Comparison of ENCODE assay signal across 15 cellular contexts in genomic region chr11:43269229-43269928, GRCh38. TPM values are rescaled to one million over a fixed set of nuclear protein-coding genes. Genes with fewer than 3 reads are reported as not detected.
A peak's percentile ranks its signal among the peaks of the same experiment; 100 is the strongest.
DNase-seq lines count a peak whose midpoint lies in the region; ATAC-seq and TF ChIP-seq lines count a peak whose summit lies in the region.
"Had no signal": no experiment of that assay in that cellular context is flagged by ENCODE, and none has a peak within 500 bp of the region (broad histone marks: within the 10 kb centered on the region; RNA-seq: fewer than 3 reads in every experiment).

No MANE protein-coding gene starts in this region.

- DNase-seq in Right ventricle myocardium inferior (ENCODE audit: missing footprints) (peak; percentile 71), cardiac septum (ENCODE audit: low spot score) (no peak), cerebellar cortex (ENCODE audit: low spot score) (peak; percentile 85), iPS-NIHi7 (ENCODE audit: extremely low spot score) (peak; percentile 53), stomach (no peak)
- no peak for DNase-seq in stimulated activated CD4-positive, alpha-beta T cell treated with anti-CD3 and anti-CD28 coated beads, Interleukin-4, amount 100 ng/mL, for 1 hour
- DNase-seq: activated CD4-positive, CD25-positive, alpha-beta regulatory T cell treated with anti-CD3 and anti-CD28 coated beads, Interleukin-2, amount 50 U/mL, for 72 hours; activated naive CD8-positive, alpha-beta T cell treated with anti-CD3 and anti-CD28 coated beads for 36 hours; activated T-cell treated with anti-CD3 and anti-CD28 coated beads for 4 hours; esophagus squamous epithelium; ovary; stimulated activated CD4-positive, alpha-beta T cell treated with anti-CD3 and anti-CD28 coated beads, Interleukin-15, amount 100 ng/mL, for 24 hours had no signal

- H3K36me3 ChIP-seq in stomach = no peaks in the 10 kb centered on the region
- H3K36me3 ChIP-seq in gastroesophageal sphincter = no peaks in the 10 kb centered on the region
- H3K36me3 ChIP-seq: esophagus squamous epithelium, HAP-1, ovary had no signal

- H3K4me3 ChIP-seq in stomach = no peak overlapping the region
- H3K4me3 ChIP-seq in gastroesophageal sphincter = no peak overlapping the region
- H3K4me3 ChIP-seq: esophagus squamous epithelium, HAP-1, ovary had no signal

- ATAC-seq in Right ventricle myocardium inferior (peak; percentile 79), gastroesophageal sphincter (no peak), GM18505 (IDR thresholded peaks at IDR 0.05; ENCODE audit: unreplicated experiment) (no peak)

- H3K27me3 ChIP-seq in stomach (no peaks in the 10 kb centered on the region), gastroesophageal sphincter (no peaks in the 10 kb centered on the region)
- H3K27me3 ChIP-seq: esophagus squamous epithelium, ovary had no signal

- no peak for TF ChIP-seq POLR2A in stomach (IDR thresholded peaks at IDR 0.05)
- no peak for TF ChIP-seq POLR2A in gastroesophageal sphincter (IDR thresholded peaks at IDR 0.05)
- TF ChIP-seq POLR2A in GM18505 (IDR thresholded peaks at IDR 0.05; ENCODE audit: borderline replicate concordance, extremely low read depth, insufficient read depth, insufficient read length) = no peak

- TF ChIP-seq EP300 in stomach (IDR thresholded peaks at IDR 0.05) = no peak
- no peak for TF ChIP-seq EP300 in gastroesophageal sphincter (IDR thresholded peaks at IDR 0.05)

- H3K4me1 ChIP-seq in stomach (peaks cover 0 to 13% (median 2%) of the 10 kb centered on the region in 4 donors), gastroesophageal sphincter (no peaks in the 10 kb centered on the region)
- H3K4me1 ChIP-seq: HAP-1 had no signal

- no peak overlapping the region for H3K27ac ChIP-seq in stomach
- no peak overlapping the region for H3K27ac ChIP-seq in gastroesophageal sphincter
- H3K27ac ChIP-seq: esophagus squamous epithelium, ovary had no signal

- H3K9me3 ChIP-seq in stomach (no peaks in the 10 kb centered on the region), gastroesophageal sphincter (no peaks in the 10 kb centered on the region)
- H3K9me3 ChIP-seq: esophagus squamous epithelium, HAP-1, ovary had no signal

- no peak for TF ChIP-seq CTCF in stomach (IDR thresholded peaks at IDR 0.05)
- no peak for TF ChIP-seq CTCF in gastroesophageal sphincter (IDR thresholded peaks at IDR 0.05)

- WGBS in stomach, 5 donors = 44 to 54% (median 46%) methylated on average over 16 of the region's 16 CpGs
- whole genome bisulfite sequencing in gastroesophageal sphincter (ENCODE audit: low coverage in 1 of 2), 2 donors = 10 to 20% methylated on average over 2 to 12 of the region's 16 CpGs

- intact Hi-C loops in Right ventricle myocardium inferior (cut with DNase I) (no loop called here), cardiac septum (cut with DNase I) (no loop called here), stomach (cut with DNase I; ENCODE audit: low total_unique reads) (no loop called here)

RNA-seq across cellular contexts. Expression of gene API5, which starts 42.4 kb away (rescaled TPM):
- total RNA-seq in Right ventricle myocardium inferior = 38.2 TPM
- 38.8 TPM for total RNA-seq in cardiac septum
- 100 to 1,000 TPM in 2 of 5 donors, 10 to 100 TPM in 3; 30.3 to 138 (median 60.3) TPM for total RNA-seq in stomach
- polyA plus RNA-seq in stomach = 10 to 100 TPM; 28.3 to 39.6 (median 33.6) TPM
- total RNA-seq in gastroesophageal sphincter = 100 to 1,000 TPM in 3 of 4 donors, 10 to 100 TPM in 1; 85.6 to 106 (median 105) TPM

Comparison
In these comparisons a context has a peak if more than half of its experiments do, and no peak if none do; other contexts are left out.
1. DNase-seq: peak in Right ventricle myocardium inferior (single experiment), cerebellar cortex (single experiment) and iPS-NIHi7 (single experiment); none in cardiac septum (single experiment), stimulated activated CD4-positive, alpha-beta T cell treated with anti-CD3 and anti-CD28 coated beads, Interleukin-4, amount 100 ng/mL, for 1 hour (single experiment) and stomach (single experiment).